ENCODE assay signal across 1 cellular context in genomic region chr6:110958332-110959192, GRCh38.
TF ChIP-seq lines count a peak whose summit lies in the region.

Gene GTF3C6 (plus strand): TSS chr6:110958706. CDS start chr6:110958770, 64 bp downstream.

TF ChIP-seq in K562, 482 proteins besides CTCF, POLR2A, EP300 and RAD21 (continued from another document):
- TF ChIP-seq ZBTB49 (CRISPR knock-in tag; IDR thresholded peaks at IDR 0.05; ENCODE audit: borderline replicate concordance) = no peak
- TF ChIP-seq THRA (IDR thresholded peaks at IDR 0.05) = no peak
- TF ChIP-seq TAF1 (IDR thresholded peaks at IDR 0.05; ENCODE audit: control insufficient read depth, extremely low read depth, insufficient read depth, low read length, severe bottlenecking) = peak; percentile 98
- TF ChIP-seq SRSF3 (IDR thresholded peaks at IDR 0.05; ENCODE audit: insufficient read depth, low read length) = no peak
- TF ChIP-seq ESRRA (IDR thresholded peaks at IDR 0.05; ENCODE audit: borderline replicate concordance, low read depth) = peak; percentile 27; the same call in 1 of the 2 replicates
- TF ChIP-seq GABPB2 (CRISPR knock-in tag; conservative IDR thresholded peaks at IDR 0.05) = no peak
- no peak for TF ChIP-seq NELFE (IDR thresholded peaks at IDR 0.05; ENCODE audit: insufficient read depth, insufficient read length)
- no peak for TF ChIP-seq ZNF212 (CRISPR knock-in tag; IDR thresholded peaks at IDR 0.05)
- no peak for TF ChIP-seq CHCHD3 (CRISPR knock-in tag; IDR thresholded peaks at IDR 0.05)
- peak; percentile 35; the same call in 1 of the 2 replicates for TF ChIP-seq KAT7 (CRISPR knock-in tag; IDR thresholded peaks at IDR 0.05; ENCODE audit: borderline replicate concordance)
- TF ChIP-seq ZEB2 (IDR thresholded peaks at IDR 0.05) = no peak
- peak; percentile 74; the same call in 1 of the 2 replicates for TF ChIP-seq ZBTB1 (CRISPR knock-in tag; IDR thresholded peaks at IDR 0.05; ENCODE audit: borderline replicate concordance, low read depth)
- TF ChIP-seq HCFC1 (IDR thresholded peaks at IDR 0.05; ENCODE audit: low read depth, low read length) = peak; percentile 82
- TF ChIP-seq ZNF436 (CRISPR knock-in tag; IDR thresholded peaks at IDR 0.05) = no peak
- no peak for TF ChIP-seq ZFP91 (CRISPR knock-in tag; IDR thresholded peaks at IDR 0.05)
- TF ChIP-seq GTF2B (IDR thresholded peaks at IDR 0.05; ENCODE audit: extremely low read depth, insufficient read length) = no peak
- TF ChIP-seq GTF2A2 (tag; IDR thresholded peaks at IDR 0.05) = peak; percentile 76; the same call in 1 of the 2 replicates
- TF ChIP-seq DIDO1 (tag; IDR thresholded peaks at IDR 0.05; ENCODE audit: low read depth) = no peak
- no peak for TF ChIP-seq ZNF695 (CRISPR knock-in tag; IDR thresholded peaks at IDR 0.05)
- peak; percentile 71 for TF ChIP-seq CREB1 (IDR thresholded peaks at IDR 0.05)
- peak; percentile 47; the same call in 1 of the 2 replicates for TF ChIP-seq CREB1 (CRISPR knock-in tag; IDR thresholded peaks at IDR 0.05)
- peak; percentile 90 to 96 for TF ChIP-seq MNT (conservative IDR thresholded peaks at IDR 0.05)
- TF ChIP-seq HES1 (IDR thresholded peaks at IDR 0.05; ENCODE audit: low read depth) = no peak
- TF ChIP-seq ZNF263 (CRISPR knock-in tag; IDR thresholded peaks at IDR 0.05; ENCODE audit: borderline replicate concordance) = peak; percentile 67; the same call in 1 of the 2 replicates
- TF ChIP-seq HNRNPL (IDR thresholded peaks at IDR 0.05; ENCODE audit: low read depth, low read length) = no peak; the same call in 1 of the 2 replicates
- TF ChIP-seq TAL1 (IDR thresholded peaks at IDR 0.05) = no peak
